16 cellular contexts compared by ENCODE assay signal in genomic region chr6:125913145-125913544, GRCh38.
"Had no signal": no experiment of that assay in that cellular context is flagged by ENCODE, and none has a peak within 500 bp of the region (broad histone marks: within the 10 kb centered on the region; RNA-seq: fewer than 3 reads in every experiment).

No MANE protein-coding gene starts in this region.

- H3K27ac Mint-ChIP-seq: activated naive CD8-positive, alpha-beta T cell treated with anti-CD3 and anti-CD28 coated beads, Interleukin-2, amount 10 ng/mL, durations not matched to agents 7 days and 5 days; nephron progenitor cell; stimulated activated memory B cell treated with anti-CD40 and anti-IgM and Interleukin-4, amounts not matched to agents 10 μg/mL and 1 μg/mL and 100 μg/mL, for 72 hours; T-helper 17 cell; type B pancreatic cell had no signal

- H3K27ac ChIP-seq: cardiac muscle cell, coronary artery, psoas muscle, right lobe of liver had no signal

- H3K27me3 Mint-ChIP-seq: activated naive CD8-positive, alpha-beta T cell treated with anti-CD3 and anti-CD28 coated beads, Interleukin-2, amount 10 ng/mL, durations not matched to agents 7 days and 5 days; memory B cell; stimulated activated memory B cell treated with anti-CD40 and anti-IgM and Interleukin-4, amounts not matched to agents 10 μg/mL and 1 μg/mL and 100 μg/mL, for 72 hours; T-helper 17 cell; type B pancreatic cell had no signal

- DNase-seq: activated CD4-positive, alpha-beta T cell treated with anti-CD3 and anti-CD28 coated beads, Interleukin-2, amount 50 U/mL, for 4 hours; activated naive CD8-positive, alpha-beta T cell treated with anti-CD3 and anti-CD28 coated beads, Interleukin-2, amount 10 ng/mL, durations not matched to agents 7 days and 5 days; activated T-cell treated with anti-CD3 and anti-CD28 coated beads, Interleukin-2, amount 50 U/mL, for 48 hours; aorta; effector CD8-positive, alpha-beta T cell; nephron progenitor cell; psoas muscle; right lobe of liver; spleen; stimulated activated CD4-positive, alpha-beta T cell treated with anti-CD3 and anti-CD28 coated beads, Interleukin-1b, Interleukin-23, amount 100 ng/mL, for 48 hours; T-helper 17 cell had no signal

- H3K9me3 ChIP-seq: psoas muscle, right lobe of liver, spleen had no signal

- H3K4me3 ChIP-seq: cardiac muscle cell, coronary artery, psoas muscle, right lobe of liver, spleen had no signal

- H3K36me3 ChIP-seq: cardiac muscle cell had no signal

- H3K9me3 Mint-ChIP-seq: activated naive CD8-positive, alpha-beta T cell treated with anti-CD3 and anti-CD28 coated beads, Interleukin-2, amount 10 ng/mL, durations not matched to agents 7 days and 5 days; memory B cell; nephron progenitor cell; stimulated activated memory B cell treated with anti-CD40 and anti-IgM and Interleukin-4, amounts not matched to agents 10 μg/mL and 1 μg/mL and 100 μg/mL, for 72 hours; type B pancreatic cell had no signal

- H3K4me1 Mint-ChIP-seq: memory B cell had no signal

- H3K4me1 ChIP-seq: psoas muscle had no signal

- H3K27me3 ChIP-seq: cardiac muscle cell, right lobe of liver, spleen had no signal

- ATAC-seq: right lobe of liver; stimulated activated memory B cell treated with anti-CD40 and anti-IgM and Interleukin-4, amounts not matched to agents 10 μg/mL and 1 μg/mL and 100 μg/mL, for 72 hours; T-helper 17 cell had no signal

- H3K4me3 Mint-ChIP-seq: activated naive CD8-positive, alpha-beta T cell treated with anti-CD3 and anti-CD28 coated beads, Interleukin-2, amount 10 ng/mL, durations not matched to agents 7 days and 5 days; memory B cell; nephron progenitor cell; stimulated activated memory B cell treated with anti-CD40 and anti-IgM and Interleukin-4, amounts not matched to agents 10 μg/mL and 1 μg/mL and 100 μg/mL, for 72 hours; T-helper 17 cell; type B pancreatic cell had no signal
